Comparison of ENCODE assay signal across 19 cellular contexts in the genomic region with DNA sequence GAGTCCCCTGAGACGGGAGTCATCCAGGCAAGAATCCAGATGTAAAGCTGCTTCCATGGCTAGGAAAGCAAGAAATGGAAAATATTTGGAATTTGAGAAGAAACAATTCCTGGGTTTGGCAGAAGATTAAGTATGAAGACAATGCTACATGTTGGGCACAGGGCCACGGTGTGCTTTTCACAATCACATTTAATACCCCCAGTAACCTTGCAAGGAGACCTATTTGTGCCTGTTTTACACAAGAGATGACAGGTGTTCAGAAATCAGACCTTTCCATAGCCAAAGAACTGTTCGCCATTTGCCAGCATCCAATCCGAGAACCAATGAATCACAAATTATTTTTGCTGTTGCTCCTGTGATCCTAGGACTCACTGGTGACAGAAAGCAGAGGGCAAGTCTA.
"Had no signal": no experiment of that assay in that cellular context is flagged by ENCODE, and none has a peak within 500 bp of the region (broad histone marks: within the 10 kb centered on the region; RNA-seq: fewer than 3 reads in every experiment).

No MANE protein-coding gene starts in this region.

- H3K4me1 Mint-ChIP-seq: stimulated activated effector memory CD8-positive, alpha-beta T cell treated with anti-CD3 and anti-CD28 coated beads, Interleukin-12 subunit alpha, Interleukin-12 subunit beta, amount 100 ng/mL, for 72 hours had no signal

- H3K4me3 ChIP-seq: dorsolateral prefrontal cortex, esophagus muscularis mucosa, heart right ventricle, suprapubic skin, thyroid gland had no signal

- H3K4me1 ChIP-seq: esophagus muscularis mucosa, heart right ventricle, thyroid gland had no signal

- H3K27ac Mint-ChIP-seq: natural killer cell; stimulated activated effector memory CD8-positive, alpha-beta T cell treated with anti-CD3 and anti-CD28 coated beads, Interleukin-12 subunit alpha, Interleukin-12 subunit beta, amount 100 ng/mL, for 72 hours; type B pancreatic cell had no signal

- DNase-seq: cortex of kidney; dorsolateral prefrontal cortex; effector CD8-positive, alpha-beta T cell; foreskin melanocyte; heart right ventricle; hypothalamus; kidney glomerular epithelial cell; natural killer cell; right cardiac atrium; stimulated activated CD4-positive, alpha-beta T cell treated with anti-CD3 and anti-CD28 coated beads, Interleukin-4, amount 100 ng/mL, for 1 hour; stimulated activated CD8-positive, alpha-beta memory T cell treated with anti-CD3 and anti-CD28 coated beads, Interleukin-4, amount 100 ng/mL, for 48 hours; stimulated activated naive CD8-positive, alpha-beta T cell treated with anti-CD3 and anti-CD28 coated beads, Interleukin-15, Interleukin-2, amounts not matched to agents 100 U/mL and 50 U/mL, for 24 hours; thyroid gland had no signal

- H3K4me3 Mint-ChIP-seq: natural killer cell; neural crest cell; stimulated activated effector memory CD8-positive, alpha-beta T cell treated with anti-CD3 and anti-CD28 coated beads, Interleukin-12 subunit alpha, Interleukin-12 subunit beta, amount 100 ng/mL, for 72 hours; type B pancreatic cell had no signal

- H3K27ac ChIP-seq: dorsolateral prefrontal cortex, epithelial cell of prostate, esophagus muscularis mucosa, heart right ventricle, suprapubic skin, thyroid gland had no signal

- H3K9me3 Mint-ChIP-seq: natural killer cell; neural crest cell; stimulated activated effector memory CD8-positive, alpha-beta T cell treated with anti-CD3 and anti-CD28 coated beads, Interleukin-12 subunit alpha, Interleukin-12 subunit beta, amount 100 ng/mL, for 72 hours; type B pancreatic cell had no signal

- H3K27me3 Mint-ChIP-seq: type B pancreatic cell had no signal

- H3K36me3 Mint-ChIP-seq: natural killer cell; stimulated activated effector memory CD8-positive, alpha-beta T cell treated with anti-CD3 and anti-CD28 coated beads, Interleukin-12 subunit alpha, Interleukin-12 subunit beta, amount 100 ng/mL, for 72 hours had no signal

- H3K27me3 ChIP-seq: dorsolateral prefrontal cortex, esophagus muscularis mucosa, heart right ventricle, suprapubic skin, thyroid gland had no signal

- H3K36me3 ChIP-seq: thyroid gland had no signal

- H3K9me3 ChIP-seq: esophagus muscularis mucosa, heart right ventricle, suprapubic skin, thyroid gland had no signal
